Comparison of ENCODE assay signal across 8 cellular contexts in the genomic region with DNA sequence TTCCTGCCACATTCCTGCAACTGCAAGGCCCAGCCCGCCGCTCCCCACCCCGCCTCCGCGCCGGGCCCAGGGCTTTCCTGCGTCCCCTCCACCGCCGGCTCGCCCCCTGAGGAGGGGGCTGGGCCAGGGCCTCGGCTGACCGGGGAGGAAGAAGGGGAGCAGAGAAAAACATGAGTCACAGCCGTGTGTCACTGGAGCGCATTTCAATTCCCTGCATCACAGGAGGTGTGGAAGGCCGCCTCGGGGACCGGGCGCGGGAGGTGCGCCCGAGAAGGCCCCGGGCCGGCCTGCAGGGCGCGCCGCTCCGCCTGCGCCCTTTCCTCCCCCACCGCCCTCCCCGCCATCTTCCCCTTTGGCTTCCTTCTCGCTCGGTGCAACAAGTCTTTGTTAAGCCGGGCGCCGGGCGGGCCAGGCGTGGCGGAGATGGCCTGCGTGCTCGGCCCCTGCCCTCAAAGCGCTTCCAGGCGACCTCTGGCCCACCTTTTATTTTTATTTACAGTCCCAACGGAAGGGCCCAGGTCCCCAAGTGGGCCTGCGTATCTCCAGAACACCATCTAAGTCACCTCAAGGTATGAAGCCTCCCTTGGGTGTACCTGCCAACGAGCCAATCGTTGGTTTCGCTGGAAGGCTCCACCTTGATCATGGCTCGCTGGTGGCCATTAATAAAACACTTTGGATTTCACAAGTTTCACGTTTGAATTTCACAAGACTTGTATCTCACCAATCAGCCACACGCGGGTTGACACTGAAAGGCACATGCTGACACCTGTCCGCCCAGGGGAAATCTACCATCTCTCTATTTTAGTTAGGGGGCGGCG. TPM values are rescaled to one million over a fixed set of nuclear protein-coding genes. Genes with fewer than 3 reads are reported as not detected.
DNase-seq lines count a peak whose midpoint lies in the region; ATAC-seq and TF ChIP-seq lines count a peak whose summit lies in the region.

No MANE protein-coding gene starts in this region.

- peaks cover 7% of the 10 kb centered on the region for H3K79me2 ChIP-seq in smooth muscle cell (ENCODE audit: low read depth)

- WGBS in iPS DF 6.9 (ENCODE audit: insufficient coverage, insufficient read length), result no CpG with 5 or more reads among the region's 54 CpGs
- WGBS in smooth muscle cell (ENCODE audit: low lambda C conversion rate), result 5% methylated on average over 37 of the region's 54 CpGs

- H3K4me3 ChIP-seq in ascending aorta (peak overlapping the region; percentile 67 to 71), iPS DF 6.9 (ENCODE audit: low read length) (peak overlapping the region; percentile 93; the same call in 1 of the 2 replicates), smooth muscle cell (peak overlapping the region; percentile 88)

- H3K4me2 ChIP-seq in smooth muscle cell, result peak overlapping the region; percentile 88

- H3F3A ChIP-seq in smooth muscle cell (ENCODE audit: low read depth), result peaks cover 15% of the 10 kb centered on the region

- H2AFZ ChIP-seq in smooth muscle cell (ENCODE audit: low read depth), result no peak overlapping the region

- peak in 1 of 3 experiments; percentile 8 for TF ChIP-seq CTCF in ascending aorta (IDR thresholded peaks at IDR 0.05)
- no peak for TF ChIP-seq CTCF in smooth muscle cell (IDR thresholded peaks at IDR 0.05; ENCODE audit: borderline replicate concordance, insufficient read depth, poor library complexity, severe bottlenecking)

- H3K9me3 ChIP-seq in ascending aorta (no peaks in the 10 kb centered on the region), iPS DF 6.9 (ENCODE audit: control insufficient read depth, insufficient read depth, low read length) (no peaks in the 10 kb centered on the region), smooth muscle cell (replicated peaks; ENCODE audit: low read depth) (no peaks in the 10 kb centered on the region)

- H3K27me3 ChIP-seq in ascending aorta (no peaks in the 10 kb centered on the region), iPS DF 6.9 (ENCODE audit: control insufficient read depth, insufficient read depth, low read length) (no peaks in the 10 kb centered on the region), smooth muscle cell (ENCODE audit: low read depth) (no peaks in the 10 kb centered on the region)

- intact Hi-C loops in ascending aorta (cut with DNase I), result loop anchor here (1.0 to 10.0 kb wide), 2 partner anchors 12 to 459 kb away; partner anchors contain the start of gene ILRUN

- H3K9ac ChIP-seq in smooth muscle cell (ENCODE audit: low read depth), result peak overlapping the region; percentile 69

- peak; percentile 98 for DNase-seq in ELR (ENCODE audit: low read depth)
- peak; percentile 55 for DNase-seq in T follicular helper cell (ENCODE audit: low read depth)
- DNase-seq in ascending aorta (ENCODE audit: low spot score in 2 of 2), result peak in 1 of 2 donors; percentile 83
- no peak for DNase-seq in iPS DF 6.9 (ENCODE audit: low read depth, low spot score)
- peak; percentile 32 for DNase-seq in smooth muscle cell (lab: John Stamatoyannopoulos, UW; ENCODE audit: unreplicated experiment)
- no peak for DNase-seq in iPS-NIHi7 (ENCODE audit: extremely low spot score)
- no peak for DNase-seq in DMS79 treated with DMSO at 0.1 percent for 48 hours (lab: John Stamatoyannopoulos, UW)

- H3K27ac ChIP-seq in ascending aorta (peak overlapping the region; percentile 80 to 90), iPS DF 6.9 (ENCODE audit: low read length) (peak overlapping the region; percentile 64), smooth muscle cell (ENCODE audit: low read depth) (peak overlapping the region; percentile 77)

- H3K36me3 ChIP-seq in ascending aorta, result no peaks in the 10 kb centered on the region
- H3K36me3 ChIP-seq in iPS DF 6.9 (ENCODE audit: control insufficient read depth, insufficient read depth, low read length), result peaks cover 9% of the 10 kb centered on the region
- no peaks in the 10 kb centered on the region for H3K36me3 ChIP-seq in smooth muscle cell (ENCODE audit: low read depth)

- ATAC-seq in HG02610 (IDR thresholded peaks at IDR 0.05; ENCODE audit: unreplicated experiment), result peak; percentile 1

- H4K20me1 ChIP-seq in smooth muscle cell (ENCODE audit: low read depth), result peaks cover 19% of the 10 kb centered on the region

- H3K4me1 ChIP-seq in ascending aorta, result peaks cover 10 to 12% of the 10 kb centered on the region in 2 donors
- peaks cover 5% of the 10 kb centered on the region for H3K4me1 ChIP-seq in iPS DF 6.9 (ENCODE audit: control insufficient read depth, insufficient read depth, low read length)
- H3K4me1 ChIP-seq in smooth muscle cell (ENCODE audit: low read depth), result peaks cover 22% of the 10 kb centered on the region

RNA-seq across cellular contexts. Expression of gene HMGA1, which starts 0.9 kb away (rescaled TPM):
- 21.4 TPM for total RNA-seq in ascending aorta
- 35.2 and 41.8 TPM in 2 replicates for total RNA-seq in smooth muscle cell
- 69.9 and 105 TPM in 2 replicates for polyA plus RNA-seq in smooth muscle cell

RNA-seq across cellular contexts. Expression of gene SMIM29, which starts 13.0 kb away (rescaled TPM):
- total RNA-seq in ascending aorta (9.2 TPM), smooth muscle cell (13.6 and 29.7 TPM in 2 replicates)
- 29.2 and 33.4 TPM in 2 replicates for polyA plus RNA-seq in smooth muscle cell

Comparison
In these comparisons a context has a peak if more than half of its experiments do, and no peak if none do; other contexts are left out.
1. DNase-seq: peak in ELR (single experiment), T follicular helper cell (single experiment) and smooth muscle cell (single experiment); none in iPS DF 6.9 (single experiment), iPS-NIHi7 (single experiment) and DMS79 treated with DMSO at 0.1 percent for 48 hours (single experiment).
2. Peak in every context shown above with its lines, with median percentiles within 50 percentile points of each other: H3K27ac ChIP-seq and H3K4me3 ChIP-seq.